In the genomic region with DNA sequence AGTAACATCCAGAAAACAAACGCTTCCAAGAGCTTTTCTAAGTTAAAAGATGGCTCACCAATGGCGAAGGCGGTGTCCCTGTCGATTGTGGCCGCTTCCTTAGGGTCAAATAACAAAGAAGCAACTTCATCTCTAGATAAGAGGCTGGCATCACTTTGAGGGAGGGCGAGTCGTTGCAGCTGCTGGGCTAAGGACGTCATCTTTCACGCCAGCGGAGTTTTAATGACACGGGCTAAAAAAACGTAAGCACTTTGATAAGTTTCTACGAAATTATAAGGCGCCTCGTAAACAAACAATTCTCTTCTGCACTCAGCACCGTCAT, we compare ENCODE assay signal across 8 cellular contexts. TPM values are rescaled to one million over a fixed set of nuclear protein-coding genes. Genes with fewer than 3 reads are reported as not detected.
DNase-seq lines count a peak whose midpoint lies in the region; ATAC-seq and TF ChIP-seq lines count a peak whose summit lies in the region.

No MANE protein-coding gene starts in this region.

- no peak for DNase-seq in heart left ventricle
- no peak for DNase-seq in Right ventricle myocardium superior
- no peak for DNase-seq in activated T-helper 2 cell treated with anti-CD3 and anti-CD28 coated beads, Interferon-gamma antibody, Interleukin-2, Interleukin-4, amounts not matched to agents 10 μg/mL and 5 μg/mL and 100 μg/mL, durations not matched to agents 14 hours and 24 hours and 36 hours (ENCODE audit: low spot score)
- no peak for DNase-seq in stimulated activated naive B cell treated with anti-CD40 and anti-IgM and Interleukin-4, amounts not matched to agents 10 μg/mL and 1 μg/mL and 100 μg/mL, for 72 hours
- DNase-seq in ureter (ENCODE audit: low spot score), result no peak

- ATAC-seq in heart left ventricle, result no peak
- ATAC-seq in Right ventricle myocardium superior (ENCODE audit: poor library complexity), result no peak
- peak; percentile 7 for ATAC-seq in HG03439 (IDR thresholded peaks at IDR 0.05; ENCODE audit: unreplicated experiment)
- peak in 1 of 2 donors; percentile 24 for ATAC-seq in stimulated activated naive B cell treated with anti-CD40 and anti-IgM and Interleukin-4, amounts not matched to agents 10 μg/mL and 1 μg/mL and 100 μg/mL, for 72 hours (replicated peaks)
- no peak for ATAC-seq in HG02763 (IDR thresholded peaks at IDR 0.05; ENCODE audit: unreplicated experiment)

- peak overlapping the region; percentile 50 to 96 (median 80) for H3K4me3 ChIP-seq in heart left ventricle
- H3K4me3 ChIP-seq in iPS-18c (ENCODE audit: insufficient read depth, low read depth, low read length), result peak overlapping the region; percentile 57

- TF ChIP-seq CTCF in heart left ventricle (IDR thresholded peaks at IDR 0.05), result no peak

- peaks cover 44% of the 10 kb centered on the region for H3K36me3 Mint-ChIP-seq in activated T-helper 2 cell treated with anti-CD3 and anti-CD28 coated beads, Interferon-gamma antibody, Interleukin-2, Interleukin-4, amounts not matched to agents 10 μg/mL and 5 μg/mL and 100 μg/mL, durations not matched to agents 14 hours and 24 hours and 36 hours (ENCODE audit: low read depth)
- peaks cover 11 to 25% of the 10 kb centered on the region in 2 donors for H3K36me3 Mint-ChIP-seq in stimulated activated naive B cell treated with anti-CD40 and anti-IgM and Interleukin-4, amounts not matched to agents 10 μg/mL and 1 μg/mL and 100 μg/mL, for 72 hours

- intact Hi-C loops in heart left ventricle (cut with DNase I) (loop anchor here in 8 of 10 donors (5.0 to 10.0 kb wide), 5 partner anchors 171 to 961 kb away; partner anchors contain the start of gene MTR (in 6 of the 8)), Right ventricle myocardium superior (cut with DNase I) (no loop called here)
- intact Hi-C loops in activated T-helper 2 cell treated with anti-CD3 and anti-CD28 coated beads, Interferon-gamma antibody, Interleukin-2, Interleukin-4, amounts not matched to agents 10 μg/mL and 5 μg/mL and 100 μg/mL, durations not matched to agents 14 hours and 24 hours and 36 hours (cut with micrococcal nuclease), result loop anchor here (2.0 to 10.0 kb wide), 5 partner anchors 79 to 781 kb away; partner anchors contain the start of genes ACTN2 and MTR

- peak overlapping the region in 10 of 12 donors; percentile 71 to 90 (median 86) for H3K27ac ChIP-seq in heart left ventricle

- 1% methylated on average over 16 of the region's 16 CpGs for WGBS in heart left ventricle, 4 donors

- peaks cover 24% of the 10 kb centered on the region for H3K4me1 Mint-ChIP-seq in activated T-helper 2 cell treated with anti-CD3 and anti-CD28 coated beads, Interferon-gamma antibody, Interleukin-2, Interleukin-4, amounts not matched to agents 10 μg/mL and 5 μg/mL and 100 μg/mL, durations not matched to agents 14 hours and 24 hours and 36 hours (ENCODE audit: low read depth)
- H3K4me1 Mint-ChIP-seq in stimulated activated naive B cell treated with anti-CD40 and anti-IgM and Interleukin-4, amounts not matched to agents 10 μg/mL and 1 μg/mL and 100 μg/mL, for 72 hours, result peaks cover 9 to 13% of the 10 kb centered on the region in 2 donors

- peaks cover 0 to 37% (median 33%) of the 10 kb centered on the region in 9 donors for H3K36me3 ChIP-seq in heart left ventricle

- peak overlapping the region; percentile 90 for H3K4me3 Mint-ChIP-seq in activated T-helper 2 cell treated with anti-CD3 and anti-CD28 coated beads, Interferon-gamma antibody, Interleukin-2, Interleukin-4, amounts not matched to agents 10 μg/mL and 5 μg/mL and 100 μg/mL, durations not matched to agents 14 hours and 24 hours and 36 hours (ENCODE audit: low read depth)
- H3K4me3 Mint-ChIP-seq in stimulated activated naive B cell treated with anti-CD40 and anti-IgM and Interleukin-4, amounts not matched to agents 10 μg/mL and 1 μg/mL and 100 μg/mL, for 72 hours, result peak overlapping the region; percentile 93 to 94

- peaks cover 5% of the 10 kb centered on the region for H3K27me3 Mint-ChIP-seq in activated T-helper 2 cell treated with anti-CD3 and anti-CD28 coated beads, Interferon-gamma antibody, Interleukin-2, Interleukin-4, amounts not matched to agents 10 μg/mL and 5 μg/mL and 100 μg/mL, durations not matched to agents 14 hours and 24 hours and 36 hours (ENCODE audit: low read depth)
- H3K27me3 Mint-ChIP-seq in stimulated activated naive B cell treated with anti-CD40 and anti-IgM and Interleukin-4, amounts not matched to agents 10 μg/mL and 1 μg/mL and 100 μg/mL, for 72 hours, result peaks cover 8 to 15% of the 10 kb centered on the region in 2 donors

- H3K9me3 Mint-ChIP-seq in activated T-helper 2 cell treated with anti-CD3 and anti-CD28 coated beads, Interferon-gamma antibody, Interleukin-2, Interleukin-4, amounts not matched to agents 10 μg/mL and 5 μg/mL and 100 μg/mL, durations not matched to agents 14 hours and 24 hours and 36 hours, result no peaks in the 10 kb centered on the region
- H3K9me3 Mint-ChIP-seq in stimulated activated naive B cell treated with anti-CD40 and anti-IgM and Interleukin-4, amounts not matched to agents 10 μg/mL and 1 μg/mL and 100 μg/mL, for 72 hours, result no peaks in the 10 kb centered on the region

- peaks cover 0 to 23% (median 13%) of the 10 kb centered on the region in 12 donors for H3K4me1 ChIP-seq in heart left ventricle

- peak overlapping the region; percentile 89 for H3K27ac Mint-ChIP-seq in activated T-helper 2 cell treated with anti-CD3 and anti-CD28 coated beads, Interferon-gamma antibody, Interleukin-2, Interleukin-4, amounts not matched to agents 10 μg/mL and 5 μg/mL and 100 μg/mL, durations not matched to agents 14 hours and 24 hours and 36 hours
- H3K27ac Mint-ChIP-seq in stimulated activated naive B cell treated with anti-CD40 and anti-IgM and Interleukin-4, amounts not matched to agents 10 μg/mL and 1 μg/mL and 100 μg/mL, for 72 hours, result peak overlapping the region; percentile 77

- no peaks in the 10 kb centered on the region for H3K27me3 ChIP-seq in heart left ventricle

- TF ChIP-seq POLR2A in heart left ventricle (IDR thresholded peaks at IDR 0.05), result no peak

- H3K9me3 ChIP-seq in heart left ventricle (no peaks in the 10 kb centered on the region), iPS-18c (ENCODE audit: control insufficient read depth, insufficient read depth, low read length) (no peaks in the 10 kb centered on the region)

RNA-seq across cellular contexts. Expression of gene HEATR1, which starts 0.5 kb away (rescaled TPM):
- total RNA-seq in heart left ventricle (10 to 100 TPM in 5 of 9 donors, 1 to 10 TPM in 4; 6.6 to 17.2 (median 11.8) TPM), Right ventricle myocardium superior (9.2 TPM), ureter (56.3 TPM)
- polyA plus RNA-seq in heart left ventricle, result 1 to 10 TPM; 2.4 to 8.3 TPM
- 62.0 and 66.1 TPM in 2 replicates for total RNA-seq in activated T-helper 2 cell treated with anti-CD3 and anti-CD28 coated beads, Interferon-gamma antibody, Interleukin-2, Interleukin-4, amounts not matched to agents 10 μg/mL and 5 μg/mL and 100 μg/mL, durations not matched to agents 14 hours and 24 hours and 36 hours
